32 cellular contexts compared by ENCODE assay signal in the genomic region with DNA sequence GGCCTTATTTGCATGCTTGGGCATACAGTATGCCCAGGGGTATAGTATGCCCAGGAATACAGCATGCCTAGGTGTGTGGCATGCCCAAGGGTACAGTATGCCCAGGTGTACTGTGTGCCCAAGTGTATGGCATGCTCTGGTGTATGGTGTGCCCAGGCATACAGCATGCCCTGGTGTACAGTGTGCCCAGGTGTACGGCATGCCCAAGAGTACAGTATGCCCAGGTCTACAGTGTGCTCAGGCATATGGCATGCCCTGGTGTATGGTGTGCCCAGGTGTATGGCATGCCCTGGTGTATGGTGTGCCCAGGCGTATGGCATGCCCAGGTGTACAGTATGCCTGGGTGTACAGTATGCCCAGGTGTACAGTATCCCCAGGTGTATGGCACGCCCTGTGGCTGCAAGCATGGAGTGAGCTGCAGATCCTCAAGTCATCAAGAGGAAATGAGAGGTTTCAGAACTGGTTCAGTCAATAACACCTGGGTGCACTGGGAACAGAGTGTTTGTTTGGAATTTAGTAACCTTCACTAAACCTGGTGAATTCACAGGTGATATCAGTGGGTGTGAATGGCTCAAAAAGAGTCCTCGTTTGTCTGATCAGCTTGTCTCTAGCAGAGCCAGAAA. TPM values are rescaled to one million over a fixed set of nuclear protein-coding genes. Genes with fewer than 3 reads are reported as not detected.
"Had no signal": no experiment of that assay in that cellular context is flagged by ENCODE, and none has a peak within 500 bp of the region (broad histone marks: within the 10 kb centered on the region; RNA-seq: fewer than 3 reads in every experiment).

No MANE protein-coding gene starts in this region.

- H3K9me3 ChIP-seq: vagina had no signal

- DNase-seq: activated CD4-positive, alpha-beta T cell treated with anti-CD3 and anti-CD28 coated beads, Interleukin-2, amount 10 ng/mL, durations not matched to agents 7 days and 5 days; activated CD4-positive, CD25-positive, alpha-beta regulatory T cell treated with anti-CD3 and anti-CD28 coated beads, Interleukin-2, amount 50 U/mL, for 72 hours; activated CD8-positive, alpha-beta memory T cell treated with anti-CD3 and anti-CD28 coated beads, Interleukin-2, amount 10 ng/mL, durations not matched to agents 7 days and 5 days; activated CD8-positive, alpha-beta T cell treated with anti-CD3 and anti-CD28 coated beads for 36 hours; activated gamma-delta T cell; activated naive CD4-positive, alpha-beta T cell treated with anti-CD3 and anti-CD28 coated beads, Interleukin-2, amount 50 U/mL, for 16 hours; activated naive CD8-positive, alpha-beta T cell treated with anti-CD3 and anti-CD28 coated beads, Interleukin-2, amount 50 U/mL, for 24 hours; activated T-cell treated with anti-CD3 and anti-CD28 coated beads for 4 hours; anterior cingulate cortex; brain microvascular endothelial cell; central memory CD4-positive, alpha-beta T cell; dermis blood vessel endothelial cell; effector CD8-positive, alpha-beta T cell; foreskin keratinocyte; glutamatergic neuron; immature natural killer cell; retina; stimulated activated CD4-positive, alpha-beta T cell treated with anti-CD3 and anti-CD28 coated beads, Interleukin-2, amount 100 ng/mL, for 48 hours; stomach; T-cell had no signal

- H2AFZ ChIP-seq: hepatocyte had no signal

- H3K79me2 ChIP-seq: hepatocyte had no signal

- ATAC-seq: activated CD8-positive, alpha-beta memory T cell treated with anti-CD3 and anti-CD28 coated beads, Interleukin-2, amount 10 ng/mL, durations not matched to agents 7 days and 5 days; activated CD8-positive, alpha-beta T cell treated with anti-CD3 and anti-CD28 coated beads for 36 hours; activated naive CD8-positive, alpha-beta T cell treated with anti-CD3 and anti-CD28 coated beads, Interleukin-2, amount 50 U/mL, for 24 hours; foreskin keratinocyte; left lobe of liver; T-cell had no signal

- H3K27me3 ChIP-seq: hepatocyte, tibial nerve, vagina had no signal

- H3K36me3 ChIP-seq: brain microvascular endothelial cell, stomach, suprapubic skin, tibial nerve, vagina had no signal

- H3K4me3 ChIP-seq: hepatocyte, stomach, suprapubic skin, tibial nerve, vagina had no signal

- H3K4me1 ChIP-seq: foreskin keratinocyte, suprapubic skin, tibial nerve, vagina had no signal

- H3K27ac ChIP-seq: brain microvascular endothelial cell, foreskin keratinocyte, hepatocyte, stomach, suprapubic skin, tibial nerve, vagina, VCaP had no signal

- H3K4me2 ChIP-seq: hepatocyte had no signal

RNA-seq across cellular contexts. Expression of a gene that starts 7.8 kb away (rescaled TPM):
- total RNA-seq: activated CD4-positive, alpha-beta T cell treated with anti-CD3 and anti-CD28 coated beads, Interleukin-2, amount 10 ng/mL, durations not matched to agents 7 days and 5 days; activated CD8-positive, alpha-beta memory T cell treated with anti-CD3 and anti-CD28 coated beads, Interleukin-2, amount 10 ng/mL, durations not matched to agents 7 days and 5 days; activated CD8-positive, alpha-beta T cell treated with anti-CD3 and anti-CD28 coated beads for 36 hours; dermis blood vessel endothelial cell; foreskin keratinocyte; hepatocyte; kidney epithelial cell; left lobe of liver; lung microvascular endothelial cell; mononuclear cell; neural crest cell; omental fat pad; progenitor cell of endocrine pancreas; stomach; suprapubic skin; T-cell; tibial nerve; vagina had no signal
- polyA plus RNA-seq: foreskin keratinocyte, hepatocyte, immature natural killer cell, stomach had no signal
